ENCODE assay signal across 9 cellular contexts in the genomic region with DNA sequence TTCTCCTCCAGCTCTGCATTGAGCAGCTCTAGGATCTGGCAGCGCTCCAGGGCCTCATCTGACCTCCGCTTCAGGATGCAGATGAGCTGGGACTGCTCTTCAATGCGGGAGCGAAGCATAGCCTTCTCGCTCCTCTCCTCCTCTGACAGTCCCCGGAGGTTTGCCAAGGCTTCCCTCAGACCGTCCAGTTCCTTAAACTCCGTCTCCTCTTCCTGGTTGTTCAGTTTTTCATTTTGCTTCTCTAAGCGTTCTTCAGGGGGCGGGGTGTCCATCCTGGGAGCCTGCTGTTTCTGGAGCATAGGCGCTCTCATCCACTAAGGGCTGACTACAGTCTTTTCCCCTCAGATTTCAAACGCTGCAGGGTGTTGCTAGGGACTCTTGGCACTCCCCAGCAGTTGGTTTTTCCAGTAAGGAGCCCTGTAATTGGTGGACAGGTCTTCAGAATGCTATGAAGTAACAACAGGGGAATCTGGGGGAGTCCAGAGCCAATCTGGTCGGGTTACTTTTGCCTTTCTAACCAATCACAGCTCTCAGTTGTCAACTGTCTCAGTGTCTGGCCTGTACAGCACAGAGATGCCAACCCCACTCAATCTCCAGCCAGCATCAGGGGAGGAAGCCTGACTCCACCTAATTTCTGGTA. TPM values are rescaled to one million over a fixed set of nuclear protein-coding genes. Genes with fewer than 3 reads are reported as not detected.
DNase-seq lines count a peak whose midpoint lies in the region; ATAC-seq and TF ChIP-seq lines count a peak whose summit lies in the region.
"Had no signal": no experiment of that assay in that cellular context is flagged by ENCODE, and none has a peak within 500 bp of the region (broad histone marks: within the 10 kb centered on the region; RNA-seq: fewer than 3 reads in every experiment).

A gene (minus strand): TSS at position 376 of the 640 bp plus-strand sequence. CDS start 65 bp downstream, at position 311.

- no peak for TF ChIP-seq CTCF in mesothelial cell of epicardium (IDR thresholded peaks at IDR 0.05; ENCODE audit: unreplicated experiment)

- no peaks in the 10 kb centered on the region for H3K36me3 Mint-ChIP-seq in mesothelial cell of epicardium

- peak; percentile 100 for DNase-seq in DMS53 treated with DMSO at 0.1 percent for 48 hours (lab: John Stamatoyannopoulos, UW; ENCODE audit: unreplicated experiment)
- DNase-seq in NCI-H510A treated with DMSO at 0.1 percent for 48 hours (lab: John Stamatoyannopoulos, UW): peak; percentile 92
- DNase-seq in epidermal melanocyte (ENCODE audit: insufficient read length, low spot score): peak; percentile 81
- DNase-seq in mesothelial cell of epicardium (ENCODE audit: low spot score in 2 of 2, unreplicated experiment in 2 of 2): peak; percentile 43 to 64
- DNase-seq in stimulated activated naive CD8-positive, alpha-beta T cell treated with anti-CD3 and anti-CD28 coated beads, Interleukin-15, amount 100 ng/mL, for 72 hours: no peak
- DNase-seq in activated naive CD4-positive, alpha-beta T cell (lab: John Stamatoyannopoulos, UW): no peak
- no peak for DNase-seq in SKM-1 (lab: John Stamatoyannopoulos, UW; ENCODE audit: unreplicated experiment)
- DNase-seq in erythroblast (lab: John Stamatoyannopoulos, UW): no peak

- peak within 1 kb of the TSS; percentile 59 for H3K4me3 Mint-ChIP-seq in mesothelial cell of epicardium
- H3K4me3 Mint-ChIP-seq in stimulated activated naive CD8-positive, alpha-beta T cell treated with anti-CD3 and anti-CD28 coated beads, Interleukin-15, amount 100 ng/mL, for 72 hours: no peak within 1 kb of the TSS

- no peaks in the 10 kb centered on the region for H3K9me3 Mint-ChIP-seq in mesothelial cell of epicardium
- no peaks in the 10 kb centered on the region for H3K9me3 Mint-ChIP-seq in stimulated activated naive CD8-positive, alpha-beta T cell treated with anti-CD3 and anti-CD28 coated beads, Interleukin-15, amount 100 ng/mL, for 72 hours

- H3K27me3 Mint-ChIP-seq in mesothelial cell of epicardium (ENCODE audit: low read depth): no peaks in the 10 kb centered on the region
- H3K27me3 Mint-ChIP-seq in stimulated activated naive CD8-positive, alpha-beta T cell treated with anti-CD3 and anti-CD28 coated beads, Interleukin-15, amount 100 ng/mL, for 72 hours: peaks cover 2% of the 10 kb centered on the region

- peaks cover 30% of the 10 kb centered on the region for H3K4me1 Mint-ChIP-seq in mesothelial cell of epicardium
- H3K4me1 Mint-ChIP-seq in stimulated activated naive CD8-positive, alpha-beta T cell treated with anti-CD3 and anti-CD28 coated beads, Interleukin-15, amount 100 ng/mL, for 72 hours: peaks cover 24% of the 10 kb centered on the region

- ATAC-seq in stimulated activated naive CD8-positive, alpha-beta T cell treated with anti-CD3 and anti-CD28 coated beads, Interleukin-15, amount 100 ng/mL, for 72 hours: no peak

- no peak for TF ChIP-seq POLR2A in erythroblast (IDR thresholded peaks at IDR 0.05; ENCODE audit: low read length)

- H3K27ac Mint-ChIP-seq in mesothelial cell of epicardium: peak within 1 kb of the TSS; percentile 97
- no peak within 1 kb of the TSS for H3K27ac Mint-ChIP-seq in stimulated activated naive CD8-positive, alpha-beta T cell treated with anti-CD3 and anti-CD28 coated beads, Interleukin-15, amount 100 ng/mL, for 72 hours

RNA-seq across cellular contexts. Expression of the gene that starts here (rescaled TPM):
- 1.3 to 2.7 TPM (median 1.5 TPM) in 3 replicates for total RNA-seq in mesothelial cell of epicardium
- total RNA-seq: endothelial cell of umbilical vein had no signal

Comparison
In these comparisons a context has a peak if more than half of its experiments do, and no peak if none do; other contexts are left out.
1. DNase-seq: peak in DMS53 treated with DMSO at 0.1 percent for 48 hours (single experiment), NCI-H510A treated with DMSO at 0.1 percent for 48 hours (single experiment), epidermal melanocyte (single experiment) and mesothelial cell of epicardium (2 of 2); none in stimulated activated naive CD8-positive, alpha-beta T cell treated with anti-CD3 and anti-CD28 coated beads, Interleukin-15, amount 100 ng/mL, for 72 hours (0 of 2), activated naive CD4-positive, alpha-beta T cell (0 of 4), SKM-1 (single experiment) and erythroblast (0 of 2).